ENCODE assay signal across 21 cellular contexts in genomic region chr14:66381765-66382164, GRCh38.
DNase-seq lines count a peak whose midpoint lies in the region; ATAC-seq, FAIRE-seq and TF ChIP-seq lines count a peak whose summit lies in the region.
"Had no signal": no experiment of that assay in that cellular context is flagged by ENCODE, and none has a peak within 500 bp of the region (broad histone marks: within the 10 kb centered on the region; RNA-seq: fewer than 3 reads in every experiment).

No MANE protein-coding gene starts in this region.

- H3K4me3 Mint-ChIP-seq in brain (no peak overlapping the region), type B pancreatic cell (peak overlapping the region; percentile 2)
- H3K4me3 Mint-ChIP-seq: CD4-positive, alpha-beta T cell; GM23338; HFFc6 had no signal

- CTCF ChIA-PET in OCI-LY7 (lab: Charles Lee; ENCODE audit: unreplicated experiment), result no interaction called here

- no peaks in the 10 kb centered on the region for H3K9me3 ChIP-seq in OCI-LY7 (ENCODE audit: low read length)
- H3K9me3 ChIP-seq: Caco-2 had no signal

- H3K27ac ChIP-seq in OCI-LY7 (ENCODE audit: low read depth, low read length, poor library complexity, severe bottlenecking), result no peak overlapping the region
- H3K27ac ChIP-seq: C4-2B had no signal

- H3K4me1 Mint-ChIP-seq in brain, result peaks cover 63% of the 10 kb centered on the region
- H3K4me1 Mint-ChIP-seq in type B pancreatic cell (ENCODE audit: unreplicated experiment), result peaks cover 25% of the 10 kb centered on the region

- intact Hi-C loops in OCI-LY7 (cut with micrococcal nuclease; ENCODE audit: unreplicated experiment), result no loop called here

- FAIRE-seq in HTR-8/SVneo (lab: Jason Lieb, UNC), result peak; percentile 90
- FAIRE-seq: A204.1, D721Med, GM12892, GM18507, K562 had no signal

- no peaks in the 10 kb centered on the region for H3K79me2 ChIP-seq in OCI-LY7 (ENCODE audit: insufficient read depth, low read depth, low read length)

- no peaks in the 10 kb centered on the region for H4K20me1 ChIP-seq in OCI-LY7 (ENCODE audit: insufficient read depth, low read length)

- no peak overlapping the region for H3K4me3 ChIP-seq in OCI-LY7 (ENCODE audit: low read depth, low read length, poor library complexity, severe bottlenecking)
- H3K4me3 ChIP-seq: GM23338, K562 had no signal

- no TSS peak for BruUV-seq in OCI-LY7 (replicated peaks; lab: Mats Ljungman, UMichigan)

- H3K27ac Mint-ChIP-seq in brain (peak overlapping the region in 3 of 5 experiments; percentile 21 to 60 (median 53)), type B pancreatic cell (no peak overlapping the region)
- H3K27ac Mint-ChIP-seq: CD4-positive, alpha-beta T cell; GM23338; HFFc6 had no signal

- no peaks in the 10 kb centered on the region for H3K4me1 ChIP-seq in OCI-LY7 (ENCODE audit: insufficient read depth, low read length, poor library complexity, severe bottlenecking)
- H3K4me1 ChIP-seq: Caco-2 had no signal

- DNase-seq in HTR-8/SVneo (ENCODE audit: insufficient read length, low spot score) (no peak), left kidney (ENCODE audit: low read depth, low spot score) (peak; percentile 80), type B pancreatic cell (ENCODE audit: extremely low spot score, unreplicated experiment) (no peak), OCI-M2 (lab: John Stamatoyannopoulos, UW; ENCODE audit: unreplicated experiment) (no peak), omental fat pad (ENCODE audit: low spot score) (no peak), OCI-LY7 (ENCODE audit: low spot score) (no peak)
- DNase-seq: AML-193; Caco-2; CD4-positive, alpha-beta T cell; GDM1; H7; HFFc6 had no signal

- TF ChIP-seq CTCF in brain (conservative IDR thresholded peaks at IDR 0.05) (no peak), type B pancreatic cell (conservative IDR thresholded peaks at IDR 0.05) (no peak), omental fat pad (IDR thresholded peaks at IDR 0.05) (no peak), OCI-LY7 (conservative IDR thresholded peaks at IDR 0.05; ENCODE audit: low read length) (no peak)

- no peaks in the 10 kb centered on the region for H3K9me2 ChIP-seq in OCI-LY7 (ENCODE audit: insufficient read depth, low read length)

- H2AFZ ChIP-seq in OCI-LY7 (ENCODE audit: low read length), result no peak overlapping the region

- H3K9me3 Mint-ChIP-seq in brain (no peaks in the 10 kb centered on the region), type B pancreatic cell (no peaks in the 10 kb centered on the region)
- H3K9me3 Mint-ChIP-seq: CD4-positive, alpha-beta T cell; GM23338; HFFc6 had no signal

- POLR2A ChIA-PET in OCI-LY7 (lab: Charles Lee), result interaction anchor here (0.6 kb wide), 1 partner anchor 68 kb away, joined by 3 read pairs; no protein-coding TSS in a partner anchor

- H3K36me3 ChIP-seq in OCI-LY7 (ENCODE audit: insufficient read depth, low read length), result no peaks in the 10 kb centered on the region

- H3K27me3 Mint-ChIP-seq in brain (no peaks in the 10 kb centered on the region), type B pancreatic cell (peaks cover 30% of the 10 kb centered on the region)
- H3K27me3 Mint-ChIP-seq: CD4-positive, alpha-beta T cell had no signal

- no peak overlapping the region for H3K4me2 ChIP-seq in OCI-LY7 (ENCODE audit: low read length)
- H3K4me2 ChIP-seq: GM23338 had no signal

- ATAC-seq in omental fat pad (ENCODE audit: low FRiP score), result no peak
- ATAC-seq: GM23338, HCT116, K562 had no signal

- H3K36me3 Mint-ChIP-seq in brain (no peaks in the 10 kb centered on the region), type B pancreatic cell (no peaks in the 10 kb centered on the region)
